25 cellular contexts compared by ENCODE assay signal in genomic region chr9:96503918-96504317, GRCh38. TPM values are rescaled to one million over a fixed set of nuclear protein-coding genes. Genes with fewer than 3 reads are reported as not detected.
DNase-seq lines count a peak whose midpoint lies in the region; ATAC-seq, FAIRE-seq and TF ChIP-seq lines count a peak whose summit lies in the region.
"Had no signal": no experiment of that assay in that cellular context is flagged by ENCODE, and none has a peak within 500 bp of the region (broad histone marks: within the 10 kb centered on the region; RNA-seq: fewer than 3 reads in every experiment).

No MANE protein-coding gene starts in this region.

- in situ Hi-C loops in HepG2 (cut with HindIII; ENCODE audit: extremely low pct_ligation_motif_present, low pct_unique_long_range_greater_than_20kb), result no loop called here

- H3K9ac ChIP-seq in HepG2 (ENCODE audit: insufficient read depth, low read depth, low read length) (no peak overlapping the region), subcutaneous abdominal adipose tissue (ENCODE audit: low read length in 5 of 5) (no peak overlapping the region)
- H3K9ac ChIP-seq: BLaER1, KMS-11 had no signal

- no peak for FAIRE-seq in HepG2 (lab: Jason Lieb, UNC)
- FAIRE-seq: D721Med, GM19239 had no signal

- H3K4me3 ChIP-seq in HepG2 (replicated peaks in 1 of 3; ENCODE audit: insufficient read depth in 1 of 3, low read depth in 2 of 3, low read length in 3 of 3) (no peak overlapping the region), right lobe of liver (no peak overlapping the region), subcutaneous abdominal adipose tissue (ENCODE audit: low read depth in 1 of 5, low read length in 5 of 5) (no peak overlapping the region)
- H3K4me3 ChIP-seq: BLaER1 had no signal

- H4K20me1 ChIP-seq in HepG2 (ENCODE audit: insufficient read depth, low read length), result no peaks in the 10 kb centered on the region
- H4K20me1 ChIP-seq: BLaER1 had no signal

- ATAC-seq in HepG2 (no peak), right lobe of liver (no peak), HG02970 (IDR thresholded peaks at IDR 0.05; ENCODE audit: low FRiP score, unreplicated experiment) (no peak), HG03378 (IDR thresholded peaks at IDR 0.05; ENCODE audit: unreplicated experiment) (no peak)
- ATAC-seq: Panc1 had no signal

- H3K4me1 ChIP-seq in HepG2 (ENCODE audit: insufficient read depth, low read length), result peaks cover 21% of the 10 kb centered on the region
- H3K4me1 ChIP-seq in right lobe of liver, result no peaks in the 10 kb centered on the region
- peaks cover 3 to 46% (median 34%) of the 10 kb centered on the region in 5 donors for H3K4me1 ChIP-seq in subcutaneous abdominal adipose tissue (ENCODE audit: control insufficient read depth in 5 of 5, insufficient read depth in 5 of 5, low read length in 5 of 5)

- no TSS peak for BruUV-seq in HepG2 (replicated peaks; lab: Mats Ljungman, UMichigan)

- TF ChIP-seq EP300 in HepG2 (IDR thresholded peaks at IDR 0.05; ENCODE audit: low read depth in 2 of 2, low read length in 2 of 2) (no peak), HepG2 (CRISPR knock-in tag; IDR thresholded peaks at IDR 0.05; ENCODE audit: borderline replicate concordance) (no peak)

- H3K27ac ChIP-seq in HepG2 (ENCODE audit: extremely low read length, insufficient read depth, low read length) (peak overlapping the region; percentile 50), right lobe of liver (no peak overlapping the region), subcutaneous abdominal adipose tissue (ENCODE audit: low read depth, low read length) (peak overlapping the region; percentile 76)
- H3K27ac ChIP-seq: 22Rv1, BLaER1, KMS-11, RWPE1 had no signal

- TF ChIP-seq POLR2A in HepG2 (IDR thresholded peaks at IDR 0.05; ENCODE audit: insufficient read depth in 1 of 2, low read depth in 2 of 2, low read length in 2 of 2) (no peak), right lobe of liver (IDR thresholded peaks at IDR 0.05) (no peak)

- H3K4me2 ChIP-seq in HepG2 (ENCODE audit: low read depth, low read length), result no peak overlapping the region; the same call in 1 of the 2 replicates
- H3K4me2 ChIP-seq: BLaER1, KMS-11 had no signal

- H3K36me3 ChIP-seq in HepG2 (replicated peaks in 1 of 2; ENCODE audit: control insufficient read depth in 1 of 2, insufficient read depth in 2 of 2, low read length in 2 of 2) (peaks cover 7 to 35% of the 10 kb centered on the region in 2 experiments), right lobe of liver (no peaks in the 10 kb centered on the region), subcutaneous abdominal adipose tissue (ENCODE audit: control insufficient read depth in 5 of 5, insufficient read depth in 5 of 5, low read length in 5 of 5) (peaks cover 0 to 14% (median 3%) of the 10 kb centered on the region in 5 donors)
- H3K36me3 ChIP-seq: BLaER1 had no signal

- 96% methylated on average over 11 of the region's 11 CpGs for WGBS in HepG2 (ENCODE audit: low lambda C conversion rate)
- WGBS in right lobe of liver (ENCODE audit: insufficient coverage, low coverage, low lambda C conversion rate, missing lambda C conversion rate), result 93% methylated on average over 10 of the region's 11 CpGs

- H3K27me3 ChIP-seq in HepG2 (ENCODE audit: control insufficient read depth in 1 of 2, insufficient read depth in 2 of 2, low read length in 2 of 2) (no peaks in the 10 kb centered on the region), right lobe of liver (no peaks in the 10 kb centered on the region), subcutaneous abdominal adipose tissue (ENCODE audit: control insufficient read depth in 5 of 5, insufficient read depth in 4 of 5, low read length in 5 of 5) (no peaks in the 10 kb centered on the region)
- H3K27me3 ChIP-seq: BLaER1 had no signal

- CTCF ChIA-PET in HepG2 (lab: Yijun Ruan, JAX; ENCODE audit: low intra/inter-chr PET ratio, low total read pairs), result no interaction called here

- DNase-seq in HepG2 (ENCODE audit: low spot score) (no peak), right lobe of liver (no peak), islet precursor cell (peak; percentile 16), NCI-H2227 treated with DMSO at 0.1 percent for 48 hours (lab: John Stamatoyannopoulos, UW) (no peak)
- DNase-seq in activated CD4-positive, alpha-beta T cell treated with anti-CD3 and anti-CD28 coated beads, Interleukin-2, amount 50 U/mL, for 48 hours, result no peak
- DNase-seq: ACHN; CD4-positive, CD25-positive, alpha-beta regulatory T cell; H7; MM.1S; NCI-H1048; NCI-H1417; NCI-H1694; NCI-H2029 treated with DMSO at 0.1 percent for 48 hours; NCI-H526 treated with DMSO at 0.1 percent for 48 hours; SHP77 had no signal

- intact Hi-C loops in HepG2 (cut with micrococcal nuclease; ENCODE audit: unreplicated experiment), result no loop called here
- intact Hi-C loops in right lobe of liver (cut with DNase I), result no loop called here

- H3K79me2 ChIP-seq in HepG2 (ENCODE audit: insufficient read depth, low read length), result no peaks in the 10 kb centered on the region

- H3K9me3 ChIP-seq in HepG2 (ENCODE audit: low read length), result no peaks in the 10 kb centered on the region
- no peaks in the 10 kb centered on the region for H3K9me3 ChIP-seq in right lobe of liver
- H3K9me3 ChIP-seq in subcutaneous abdominal adipose tissue (ENCODE audit: control insufficient read depth in 5 of 5, low read length in 5 of 5), result no peaks in the 10 kb centered on the region
- H3K9me3 ChIP-seq: BLaER1 had no signal

- TF ChIP-seq CTCF in HepG2 (CRISPR knock-in tag; IDR thresholded peaks at IDR 0.05) (no peak), right lobe of liver (IDR thresholded peaks at IDR 0.05) (no peak)

- no peak overlapping the region for H2AFZ ChIP-seq in HepG2 (ENCODE audit: low read length)

- no peak for TF ChIP-seq RAD21 in HepG2 (CRISPR knock-in tag; IDR thresholded peaks at IDR 0.05)

- POLR2A ChIA-PET in HepG2 (lab: Yijun Ruan, JAX), result interaction anchor here (1.5 kb wide), 1 partner anchor 12 kb away, joined by 9 read pairs; no protein-coding TSS in a partner anchor

TF ChIP-seq in HepG2, 621 proteins besides CTCF, POLR2A, EP300 and RAD21:
- no peak for TF ChIP-seq ZBTB42 (CRISPR knock-in tag; IDR thresholded peaks at IDR 0.05)
- TF ChIP-seq ZNF326 (CRISPR knock-in tag; IDR thresholded peaks at IDR 0.05; ENCODE audit: borderline replicate concordance), result no peak
- TF ChIP-seq ZNF776 (CRISPR knock-in tag; IDR thresholded peaks at IDR 0.05), result no peak
- TF ChIP-seq, protein P1, sequence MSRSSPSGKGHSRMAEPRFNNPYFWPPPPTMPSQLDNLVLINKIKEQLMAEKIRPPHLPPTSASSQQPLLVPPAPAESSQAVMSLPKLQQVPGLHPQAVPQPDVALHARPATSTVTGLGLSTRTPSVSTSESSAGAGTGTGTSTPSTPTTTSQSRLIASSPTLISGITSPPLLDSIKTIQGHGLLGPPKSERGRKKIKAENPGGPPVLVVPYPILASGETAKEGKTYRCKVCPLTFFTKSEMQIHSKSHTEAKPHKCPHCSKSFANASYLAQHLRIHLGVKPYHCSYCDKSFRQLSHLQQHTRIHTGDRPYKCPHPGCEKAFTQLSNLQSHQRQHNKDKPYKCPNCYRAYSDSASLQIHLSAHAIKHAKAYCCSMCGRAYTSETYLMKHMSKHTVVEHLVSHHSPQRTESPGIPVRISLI (CRISPR knock-in tag; IDR thresholded peaks at IDR 0.05; ENCODE audit: borderline replicate concordance), result no peak
- TF ChIP-seq ETV5 (CRISPR knock-in tag; IDR thresholded peaks at IDR 0.05; ENCODE audit: borderline replicate concordance), result no peak
- 0 out of 2 replicates have a peak, but pooled peaks have one; percentile 55 for TF ChIP-seq ZBTB38 (CRISPR knock-in tag; IDR thresholded peaks at IDR 0.05)

RNA-seq across cellular contexts. Expression of gene HABP4, which starts 53.9 kb away (rescaled TPM):
- total RNA-seq in HepG2 (2016; rRNA removed; fragmentation: Illumina TruSeq; extraction: Trizol) (14.3 and 16.9 TPM in 2 replicates), right lobe of liver (1 to 10 TPM; 1.4 to 6.2 (median 4.7) TPM)
- total RNA-seq in HepG2 (2016; cell fraction: cytosol; rRNA removed; fragmentation: Illumina TruSeq; extraction: Trizol; ENCODE audit: low read depth), result 18.4 and 20.8 TPM in 2 replicates
- total RNA-seq in HepG2 (2016; cell fraction: insoluble cytoplasmic fraction; rRNA removed; fragmentation: Illumina TruSeq; extraction: Trizol), result 15.7 TPM in 2 replicates
- total RNA-seq in HepG2 (2016; cell fraction: membrane; rRNA removed; fragmentation: Illumina TruSeq; extraction: Trizol), result 19.9 and 20.6 TPM in 2 replicates
- 7.3 and 8.2 TPM in 2 replicates for total RNA-seq in HepG2 (2016; cell fraction: nucleus; rRNA removed; fragmentation: Illumina TruSeq; extraction: Trizol)
- 21.7 and 26.6 TPM in 2 replicates for polyA plus RNA-seq in HepG2 (2011; rRNA removed)
- 20.8 and 23.4 TPM in 2 replicates for polyA plus RNA-seq in HepG2 (2011; cell fraction: cytosol; rRNA removed)
- 12.7 and 13.6 TPM in 2 replicates for polyA plus RNA-seq in HepG2 (2011; cell fraction: nucleus; rRNA removed)
- polyA plus RNA-seq in HepG2 (2012), result 42.1 and 46.6 TPM in 2 replicates
- polyA plus RNA-seq in HepG2 (2016; cell fraction: cytosol; fragmentation: Illumina TruSeq; extraction: Trizol; ENCODE audit: low read depth), result 13.3 and 14.9 TPM in 2 replicates
- polyA plus RNA-seq in HepG2 (2016; cell fraction: insoluble cytoplasmic fraction; fragmentation: Illumina TruSeq; extraction: Trizol; ENCODE audit: low read depth), result 23.9 and 25.8 TPM in 2 replicates
- 20.6 and 21.6 TPM in 2 replicates for polyA plus RNA-seq in HepG2 (2016; cell fraction: membrane; fragmentation: Illumina TruSeq; extraction: Trizol; ENCODE audit: low read depth)
- polyA plus RNA-seq in HepG2 (2016; cell fraction: nucleus; fragmentation: Illumina TruSeq; extraction: Trizol; ENCODE audit: insufficient read depth, low read depth), result 23.5 and 25.3 TPM in 2 replicates
- 1.4 and 6.0 TPM in 2 replicates for polyA minus RNA-seq in HepG2 (2011; rRNA and poly(A)+ RNA removed; ENCODE audit: low replicate concordance)
- 9.7 and 10.0 TPM in 2 replicates for polyA minus RNA-seq in HepG2 (2011; cell fraction: cytosol; rRNA and poly(A)+ RNA removed)
- 10.3 and 10.7 TPM in 2 replicates for polyA minus RNA-seq in HepG2 (2011; cell fraction: nucleus; rRNA and poly(A)+ RNA removed)

Comparison
In these comparisons a context has a peak if more than half of its experiments do, and no peak if none do; other contexts are left out.
1. H3K27ac ChIP-seq: peak in HepG2 (single experiment) and subcutaneous abdominal adipose tissue (single experiment); none in right lobe of liver (0 of 3).